Comparison of ENCODE assay signal across 8 cellular contexts in the genomic region with DNA sequence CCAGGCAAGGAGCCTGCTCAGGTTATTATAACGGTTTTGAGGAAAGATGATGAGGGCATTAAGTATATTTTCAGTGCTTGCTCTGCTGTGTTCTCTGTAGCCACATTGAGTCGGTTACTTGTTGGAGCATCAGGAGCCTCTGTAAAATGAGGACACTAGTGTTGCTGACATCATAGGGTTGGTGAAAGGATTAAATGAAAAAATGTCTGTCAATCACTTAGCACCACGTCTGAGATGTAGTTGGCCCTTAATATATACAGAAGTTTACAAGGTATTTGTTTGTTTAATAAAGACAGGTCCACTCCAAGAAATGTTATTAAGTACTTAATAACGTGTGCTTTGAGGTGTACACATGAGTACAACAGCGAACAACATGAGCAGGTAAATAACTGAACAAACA.
DNase-seq lines count a peak whose midpoint lies in the region; ATAC-seq lines count a peak whose summit lies in the region.

No MANE protein-coding gene starts in this region.

- DNase-seq in NCI-H2171 treated with DMSO at 0.1 percent for 48 hours (lab: John Stamatoyannopoulos, UW) (peak; percentile 2), NCI-H2171 (lab: John Stamatoyannopoulos, UW) (no peak), anterior cingulate cortex (lab: John Stamatoyannopoulos, UW) (no peak)
- no peak for DNase-seq in T-helper 2 cell treated with Interferon-gamma antibody and Interleukin-4, amounts not matched to agents 5 μg/mL and 100 μg/mL, for 36 hours (ENCODE audit: low spot score)
- no peak for DNase-seq in stimulated activated effector memory CD8-positive, alpha-beta T cell treated with anti-CD3 and anti-CD28 coated beads, Interleukin-12 subunit alpha, Interleukin-12 subunit beta, amount 100 ng/mL, for 72 hours (ENCODE audit: low spot score in 2 of 2)

- peaks cover 8% of the 10 kb centered on the region for H3K27me3 Mint-ChIP-seq in T-helper 2 cell treated with Interferon-gamma antibody and Interleukin-4, amounts not matched to agents 5 μg/mL and 100 μg/mL, for 36 hours (ENCODE audit: low read depth)

- peak overlapping the region; percentile 52 for H3K4me3 Mint-ChIP-seq in T-helper 2 cell treated with Interferon-gamma antibody and Interleukin-4, amounts not matched to agents 5 μg/mL and 100 μg/mL, for 36 hours
- peak overlapping the region; percentile 82 for H3K4me3 Mint-ChIP-seq in stimulated activated effector memory CD8-positive, alpha-beta T cell treated with anti-CD3 and anti-CD28 coated beads, Interleukin-12 subunit alpha, Interleukin-12 subunit beta, amount 100 ng/mL, for 72 hours

- no peaks in the 10 kb centered on the region for H3K9me3 Mint-ChIP-seq in T-helper 2 cell treated with Interferon-gamma antibody and Interleukin-4, amounts not matched to agents 5 μg/mL and 100 μg/mL, for 36 hours
- no peaks in the 10 kb centered on the region for H3K9me3 Mint-ChIP-seq in stimulated activated effector memory CD8-positive, alpha-beta T cell treated with anti-CD3 and anti-CD28 coated beads, Interleukin-12 subunit alpha, Interleukin-12 subunit beta, amount 100 ng/mL, for 72 hours

- no peak for ATAC-seq in stimulated activated effector memory CD8-positive, alpha-beta T cell treated with anti-CD3 and anti-CD28 coated beads, Interleukin-12 subunit alpha, Interleukin-12 subunit beta, amount 100 ng/mL, for 72 hours
- no peak for ATAC-seq in GM21423 (IDR thresholded peaks at IDR 0.05; ENCODE audit: unreplicated experiment)
- ATAC-seq in GM18858 (IDR thresholded peaks at IDR 0.05; ENCODE audit: unreplicated experiment): no peak

- no peak overlapping the region for H3K27ac Mint-ChIP-seq in T-helper 2 cell treated with Interferon-gamma antibody and Interleukin-4, amounts not matched to agents 5 μg/mL and 100 μg/mL, for 36 hours
- peak overlapping the region; percentile 91 for H3K27ac Mint-ChIP-seq in stimulated activated effector memory CD8-positive, alpha-beta T cell treated with anti-CD3 and anti-CD28 coated beads, Interleukin-12 subunit alpha, Interleukin-12 subunit beta, amount 100 ng/mL, for 72 hours

- H3K4me3 ChIP-seq in iPS-11a (ENCODE audit: low read depth, low read length): peak overlapping the region; percentile 82

- H3K4me1 Mint-ChIP-seq in T-helper 2 cell treated with Interferon-gamma antibody and Interleukin-4, amounts not matched to agents 5 μg/mL and 100 μg/mL, for 36 hours (ENCODE audit: low read depth): peaks cover 22% of the 10 kb centered on the region
- peaks cover 46% of the 10 kb centered on the region for H3K4me1 Mint-ChIP-seq in stimulated activated effector memory CD8-positive, alpha-beta T cell treated with anti-CD3 and anti-CD28 coated beads, Interleukin-12 subunit alpha, Interleukin-12 subunit beta, amount 100 ng/mL, for 72 hours

- H3K36me3 Mint-ChIP-seq in T-helper 2 cell treated with Interferon-gamma antibody and Interleukin-4, amounts not matched to agents 5 μg/mL and 100 μg/mL, for 36 hours (ENCODE audit: low read depth): peaks cover 12% of the 10 kb centered on the region
- peaks cover 31% of the 10 kb centered on the region for H3K36me3 Mint-ChIP-seq in stimulated activated effector memory CD8-positive, alpha-beta T cell treated with anti-CD3 and anti-CD28 coated beads, Interleukin-12 subunit alpha, Interleukin-12 subunit beta, amount 100 ng/mL, for 72 hours
